In the genomic region with DNA sequence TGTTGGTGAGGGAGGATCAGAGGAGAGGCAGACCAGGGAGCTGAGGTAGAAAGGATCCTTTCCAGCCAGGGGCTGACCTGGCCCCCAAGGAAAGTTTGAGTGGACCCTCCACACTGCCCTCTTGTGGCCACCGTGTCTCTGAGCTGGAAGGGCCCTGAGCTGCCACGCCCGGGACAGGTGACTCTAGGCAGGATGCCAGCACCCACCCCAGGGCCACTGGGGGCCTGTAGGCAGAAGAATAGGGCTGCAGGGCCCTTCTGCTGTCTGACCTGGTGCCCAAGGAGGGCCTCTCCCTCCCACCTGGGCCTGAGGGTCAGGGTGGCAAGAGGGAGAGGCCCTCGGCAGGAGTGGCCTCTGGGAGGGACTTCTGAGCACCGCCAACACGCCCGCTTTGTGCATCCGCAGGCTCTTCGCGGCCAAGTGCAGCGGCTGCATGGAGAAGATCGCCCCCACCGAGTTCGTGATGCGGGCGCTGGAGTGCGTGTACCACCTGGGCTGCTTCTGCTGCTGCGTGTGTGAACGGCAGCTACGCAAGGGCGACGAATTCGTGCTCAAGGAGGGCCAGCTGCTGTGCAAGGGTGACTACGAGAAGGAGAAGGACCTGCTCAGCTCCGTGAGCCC, we compare ENCODE assay signal across 8 cellular contexts.
DNase-seq lines count a peak whose midpoint lies in the region; ATAC-seq, FAIRE-seq and TF ChIP-seq lines count a peak whose summit lies in the region.

No MANE protein-coding gene starts in this region.

- H3K4me1 ChIP-seq in A549 (no peaks in the 10 kb centered on the region), left lung (no peaks in the 10 kb centered on the region)

- H3K27ac ChIP-seq in A549 (no peak overlapping the region), left lung (no peak overlapping the region)

- TF ChIP-seq POLR2A in A549 (IDR thresholded peaks at IDR 0.05; ENCODE audit: low read length): no peak

- H3K4me3 ChIP-seq in A549 (no peak overlapping the region), astrocyte of the spinal cord (ENCODE audit: low read depth, low read length) (no peak overlapping the region), left lung (no peak overlapping the region)

- no peak overlapping the region for H3K4me2 ChIP-seq in A549

- TF ChIP-seq CTCF in A549 (IDR thresholded peaks at IDR 0.05) (peak; percentile 71), astrocyte of the spinal cord (IDR thresholded peaks at IDR 0.05; ENCODE audit: low read depth, low read length) (peak; percentile 66), left lung (IDR thresholded peaks at IDR 0.05) (peak; percentile 33 to 70)

- intact Hi-C loops in left lung (cut with DNase I): no loop called here

- peak; percentile 37 to 49; a peak in 4 of 5 replicates for TF ChIP-seq RAD21 in A549 (conservative IDR thresholded peaks at IDR 0.05 in 1 of 2, IDR thresholded peaks at IDR 0.05 in 1 of 2)

- H3K36me3 ChIP-seq in left lung: no peaks in the 10 kb centered on the region

- in situ Hi-C loops in astrocyte of the spinal cord (cut with HindIII; ENCODE audit: low sequenced_read_pairs): no loop called here

- TF ChIP-seq EP300 in A549 (IDR thresholded peaks at IDR 0.05): no peak

- H3K27me3 ChIP-seq in left lung: peaks cover 8 to 86% of the 10 kb centered on the region in 2 donors

- 43% methylated on average over 22 of the region's 25 CpGs for WGBS in A549 (ENCODE audit: missing lambda C conversion rate)

- DNase-seq in A549 (ENCODE audit: low read depth in 1 of 2, low spot score in 1 of 2) (peak; percentile 51 to 76), GM19238 (ENCODE audit: insufficient read length, low spot score) (peak; percentile 67), T-helper 2 cell (peak in 3 of 5 experiments; percentile 27 to 35 (median 33)), astrocyte of the spinal cord (ENCODE audit: low read depth, low spot score) (no peak), left lung (peak in 1 of 2 donors; percentile 75), MV-4-11 (lab: John Stamatoyannopoulos, UW) (no peak)
- DNase-seq in stimulated activated CD8-positive, alpha-beta memory T cell treated with anti-CD3 and anti-CD28 coated beads, Interleukin-2, amount 100 ng/mL, for 1 hour (ENCODE audit: low read depth in 2 of 2): peak; percentile 24 to 31

- CTCF ChIA-PET in A549 (lab: Yijun Ruan, JAX): interaction anchor here (0.5 to 4.4 kb wide), 54 partner anchors 9 to 1425 kb away, joined by 3 to 102 read pairs (median 5); a partner anchor contains a TSS

- POLR2A ChIA-PET in A549 (lab: Yijun Ruan, JAX): no interaction called here

- ATAC-seq in A549 (peak; percentile 51 to 87; a peak in 4 of 6 replicates), left lung (peak; percentile 82), HG03175 (IDR thresholded peaks at IDR 0.05; ENCODE audit: unreplicated experiment) (no peak)

- FAIRE-seq in A549 (lab: Jason Lieb, UNC): no peak

- H3K9me3 ChIP-seq in A549 (no peaks in the 10 kb centered on the region), left lung (no peaks in the 10 kb centered on the region)

TF ChIP-seq in A549, 52 proteins besides CTCF, POLR2A, EP300 and RAD21:
- TF ChIP-seq SMC3 (IDR thresholded peaks at IDR 0.05) (peak; percentile 70), FOSL2 (IDR thresholded peaks at IDR 0.05) (no peak), FOSL2 (CRISPR knock-in tag; IDR thresholded peaks at IDR 0.05) (no peak)

Comparison
In these comparisons a context has a peak if more than half of its experiments do, and no peak if none do; other contexts are left out.
1. DNase-seq: peak in A549 (2 of 2), GM19238 (single experiment), T-helper 2 cell (3 of 5) and stimulated activated CD8-positive, alpha-beta memory T cell treated with anti-CD3 and anti-CD28 coated beads, Interleukin-2, amount 100 ng/mL, for 1 hour (2 of 2); none in astrocyte of the spinal cord (single experiment) and MV-4-11 (single experiment).
2. Peak in every context shown above with its lines, with median percentiles within 50 percentile points of each other: CTCF ChIP-seq.